10 cellular contexts compared by ENCODE assay signal in genomic region chr7:51471199-51472016, GRCh38.
A peak's percentile ranks its signal among the peaks of the same experiment; 100 is the strongest.
DNase-seq lines count a peak whose midpoint lies in the region; ATAC-seq and TF ChIP-seq lines count a peak whose summit lies in the region.
"Had no signal": no experiment of that assay in that cellular context is flagged by ENCODE, and none has a peak within 500 bp of the region (broad histone marks: within the 10 kb centered on the region; RNA-seq: fewer than 3 reads in every experiment).

No MANE protein-coding gene starts in this region.

- POLR2A ChIA-PET in SK-N-SH (lab: Yijun Ruan, JAX) (no interaction called here), RWPE1 (lab: Yijun Ruan, JAX; ENCODE audit: low non-redundant PET) (no interaction called here)

- CTCF ChIA-PET in SK-N-SH (lab: Yijun Ruan, JAX) (interaction anchor here (0.6 to 1.2 kb wide), 2 partner anchors 16 to 114 kb away, joined by 3 to 4 read pairs; no protein-coding TSS in a partner anchor), RWPE1 (lab: Yijun Ruan, JAX) (interaction anchor here (0.7 kb wide), 1 partner anchor 1195 kb away, joined by 3 read pairs; no protein-coding TSS in a partner anchor)

- H3K9me2 ChIP-seq in SK-N-SH = no peaks in the 10 kb centered on the region
- H3K9me2 ChIP-seq in hepatocyte (replicated peaks; ENCODE audit: insufficient read depth) = no peaks in the 10 kb centered on the region

- no peaks in the 10 kb centered on the region for H3K36me3 ChIP-seq in SK-N-SH (replicated peaks in 1 of 2; ENCODE audit: control insufficient read depth in 1 of 2, insufficient read depth in 2 of 2, low read length in 1 of 2)
- no peaks in the 10 kb centered on the region for H3K36me3 ChIP-seq in hepatocyte (replicated peaks; ENCODE audit: insufficient read depth, low read depth)

- peaks cover 0 to 2% of the 10 kb centered on the region in 2 experiments; a peak in 1 of 4 replicates for H3K4me1 ChIP-seq in SK-N-SH (ENCODE audit: control insufficient read depth in 1 of 2, insufficient read depth in 2 of 2, low read depth in 1 of 2, low read length in 1 of 2)
- no peaks in the 10 kb centered on the region for H3K4me1 ChIP-seq in hepatocyte (ENCODE audit: insufficient read depth)

- H3F3A ChIP-seq in SK-N-SH (replicated peaks; ENCODE audit: insufficient read depth) = no peaks in the 10 kb centered on the region

- H3K27me3 ChIP-seq in SK-N-SH (ENCODE audit: insufficient read depth) (no peaks in the 10 kb centered on the region), hepatocyte (peaks cover 9% of the 10 kb centered on the region)

- ATAC-seq in SK-N-SH treated with all-trans-retinoic acid at 6 μM for 48 hours (no peak), HG03196 (IDR thresholded peaks at IDR 0.05; ENCODE audit: unreplicated experiment) (no peak)

- H2AFZ ChIP-seq in SK-N-SH (ENCODE audit: low read depth) (no peak overlapping the region), hepatocyte (no peak overlapping the region)

- no peaks in the 10 kb centered on the region for H3K79me2 ChIP-seq in SK-N-SH (ENCODE audit: insufficient read depth)
- H3K79me2 ChIP-seq in hepatocyte = no peaks in the 10 kb centered on the region

- H3K4me2 ChIP-seq in SK-N-SH (no peak overlapping the region), hepatocyte (peak overlapping the region; percentile 68)

- no peak for TF ChIP-seq RAD21 in SK-N-SH (IDR thresholded peaks at IDR 0.05; ENCODE audit: low read length)

- no peaks in the 10 kb centered on the region for H4K20me1 ChIP-seq in SK-N-SH (ENCODE audit: insufficient read depth)
- H4K20me1 ChIP-seq in hepatocyte (ENCODE audit: insufficient read depth, poor library complexity, severe bottlenecking) = no peaks in the 10 kb centered on the region

- H3K4me3 ChIP-seq in SK-N-SH (ENCODE audit: low read depth in 2 of 2, low read length in 1 of 2) (no peak overlapping the region), hepatocyte (no peak overlapping the region)

- TF ChIP-seq CTCF in SK-N-SH (IDR thresholded peaks at IDR 0.05) = no peak
- TF ChIP-seq CTCF in hepatocyte (IDR thresholded peaks at IDR 0.05; ENCODE audit: poor library complexity) = no peak
- TF ChIP-seq CTCF in RWPE1 (conservative IDR thresholded peaks at IDR 0.05; ENCODE audit: low read depth) = no peak

- intact Hi-C loops in posterior cingulate gyrus (cut with DNase I) = no loop called here

- 32% methylated on average over 32 of the region's 35 CpGs for WGBS in SK-N-SH (ENCODE audit: low lambda C conversion rate)
- 55% methylated on average over 35 of the region's 35 CpGs for WGBS in hepatocyte (ENCODE audit: low lambda C conversion rate, missing lambda C conversion rate)

- H3K9me3 ChIP-seq in SK-N-SH (no peaks in the 10 kb centered on the region; the same call in 1 of the 2 replicates), hepatocyte (ENCODE audit: low read depth) (no peaks in the 10 kb centered on the region)

- no peak for TF ChIP-seq EP300 in SK-N-SH (IDR thresholded peaks at IDR 0.05; ENCODE audit: borderline replicate concordance in 1 of 2, low read depth in 1 of 2, low read length in 1 of 2)

- H3K9ac ChIP-seq in SK-N-SH = no peak overlapping the region

- H3K27ac ChIP-seq in SK-N-SH (ENCODE audit: low read depth in 2 of 2, low read length in 1 of 2) (no peak overlapping the region), hepatocyte (no peak overlapping the region), RWPE1 (no peak overlapping the region)

- DNase-seq in SK-N-SH (peak; percentile 69), NCI-H510A treated with DMSO at 0.1 percent for 48 hours (lab: John Stamatoyannopoulos, UW) (peak; percentile 31), hepatocyte (ENCODE audit: low spot score) (no peak), posterior cingulate gyrus (peak; percentile 32 to 95 (median 66)), RWPE1 (ENCODE audit: low spot score) (no peak)
- no peak for DNase-seq in effector CD8-positive, alpha-beta T cell (lab: John Stamatoyannopoulos, UW)
- DNase-seq: GF-D8, HCEC 1CT had no signal

TF ChIP-seq in SK-N-SH, 30 proteins besides CTCF, POLR2A, EP300 and RAD21 (continues in another document):
- TF ChIP-seq SIN3A (IDR thresholded peaks at IDR 0.05; ENCODE audit: borderline replicate concordance, low read depth, low read length) (no peak), CHD2 (IDR thresholded peaks at IDR 0.05; ENCODE audit: low read length, partially characterized antibody) (no peak), NRF1 (IDR thresholded peaks at IDR 0.05; ENCODE audit: low read depth, low read length) (no peak), TEAD4 (IDR thresholded peaks at IDR 0.05; ENCODE audit: borderline replicate concordance, insufficient read depth) (no peak), POLR2AphosphoS5 (IDR thresholded peaks at IDR 0.05; ENCODE audit: low read depth, low read length) (no peak), ZBTB33 (IDR thresholded peaks at IDR 0.05; ENCODE audit: borderline replicate concordance, low read depth) (no peak), TAF1 (IDR thresholded peaks at IDR 0.05; ENCODE audit: borderline replicate concordance, low read depth, low read length) (no peak)
- TF ChIP-seq, protein P1, sequence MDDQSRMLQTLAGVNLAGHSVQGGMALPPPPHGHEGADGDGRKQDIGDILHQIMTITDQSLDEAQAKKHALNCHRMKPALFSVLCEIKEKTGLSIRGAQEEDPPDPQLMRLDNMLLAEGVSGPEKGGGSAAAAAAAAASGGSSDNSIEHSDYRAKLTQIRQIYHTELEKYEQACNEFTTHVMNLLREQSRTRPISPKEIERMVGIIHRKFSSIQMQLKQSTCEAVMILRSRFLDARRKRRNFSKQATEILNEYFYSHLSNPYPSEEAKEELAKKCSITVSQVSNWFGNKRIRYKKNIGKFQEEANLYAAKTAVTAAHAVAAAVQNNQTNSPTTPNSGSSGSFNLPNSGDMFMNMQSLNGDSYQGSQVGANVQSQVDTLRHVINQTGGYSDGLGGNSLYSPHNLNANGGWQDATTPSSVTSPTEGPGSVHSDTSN (IDR thresholded peaks at IDR 0.05) = no peak

TF ChIP-seq in SK-N-SH treated with all-trans-retinoic acid at 6 μM for 48 hours, 23 proteins besides CTCF, POLR2A, EP300 and RAD21:
- TF ChIP-seq, protein P2, sequence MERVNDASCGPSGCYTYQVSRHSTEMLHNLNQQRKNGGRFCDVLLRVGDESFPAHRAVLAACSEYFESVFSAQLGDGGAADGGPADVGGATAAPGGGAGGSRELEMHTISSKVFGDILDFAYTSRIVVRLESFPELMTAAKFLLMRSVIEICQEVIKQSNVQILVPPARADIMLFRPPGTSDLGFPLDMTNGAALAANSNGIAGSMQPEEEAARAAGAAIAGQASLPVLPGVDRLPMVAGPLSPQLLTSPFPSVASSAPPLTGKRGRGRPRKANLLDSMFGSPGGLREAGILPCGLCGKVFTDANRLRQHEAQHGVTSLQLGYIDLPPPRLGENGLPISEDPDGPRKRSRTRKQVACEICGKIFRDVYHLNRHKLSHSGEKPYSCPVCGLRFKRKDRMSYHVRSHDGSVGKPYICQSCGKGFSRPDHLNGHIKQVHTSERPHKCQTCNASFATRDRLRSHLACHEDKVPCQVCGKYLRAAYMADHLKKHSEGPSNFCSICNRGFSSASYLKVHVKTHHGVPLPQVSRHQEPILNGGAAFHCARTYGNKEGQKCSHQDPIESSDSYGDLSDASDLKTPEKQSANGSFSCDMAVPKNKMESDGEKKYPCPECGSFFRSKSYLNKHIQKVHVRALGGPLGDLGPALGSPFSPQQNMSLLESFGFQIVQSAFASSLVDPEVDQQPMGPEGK (CRISPR knock-in tag; IDR thresholded peaks at IDR 0.05; ENCODE audit: borderline replicate concordance) = no peak
- TF ChIP-seq ZNF565 (CRISPR knock-in tag; conservative IDR thresholded peaks at IDR 0.05; ENCODE audit: low read depth) = no peak
- TF ChIP-seq BACH2 (CRISPR knock-in tag; IDR thresholded peaks at IDR 0.05; ENCODE audit: borderline replicate concordance) = no peak
- no peak for TF ChIP-seq TOX (CRISPR knock-in tag; IDR thresholded peaks at IDR 0.05; ENCODE audit: borderline replicate concordance)
- TF ChIP-seq TSHZ2 (CRISPR knock-in tag; IDR thresholded peaks at IDR 0.05) = no peak
- no peak for TF ChIP-seq ZNF8 (CRISPR knock-in tag; IDR thresholded peaks at IDR 0.05)
- TF ChIP-seq CREB5 (CRISPR knock-in tag; IDR thresholded peaks at IDR 0.05; ENCODE audit: low read depth) = no peak

Comparison
In these comparisons a context has a peak if more than half of its experiments do, and no peak if none do; other contexts are left out.
1. DNase-seq: peak in SK-N-SH (single experiment), NCI-H510A treated with DMSO at 0.1 percent for 48 hours (single experiment) and posterior cingulate gyrus (10 of 10); none in hepatocyte (single experiment), effector CD8-positive, alpha-beta T cell (single experiment) and RWPE1 (single experiment).